In the genomic region with DNA sequence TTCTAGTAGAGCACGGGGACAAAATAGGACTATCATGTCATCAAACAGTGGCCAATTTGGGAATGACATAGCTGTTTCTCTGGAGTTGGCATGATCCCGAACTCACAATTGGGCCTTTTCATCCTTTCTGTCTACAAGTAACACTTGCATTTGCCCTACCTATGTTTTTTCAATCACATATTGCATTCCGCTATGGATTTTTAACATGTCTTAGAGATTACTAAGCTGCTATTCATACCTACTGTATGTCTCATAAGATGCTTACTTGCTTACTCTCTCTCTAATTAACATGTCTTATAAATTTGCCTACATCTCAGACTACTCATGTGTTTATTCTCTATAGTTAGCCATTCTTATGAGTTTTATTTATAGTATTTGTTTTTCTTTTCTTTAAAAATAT, we compare ENCODE assay signal across 16 cellular contexts.
"Had no signal": no experiment of that assay in that cellular context is flagged by ENCODE, and none has a peak within 500 bp of the region (broad histone marks: within the 10 kb centered on the region; RNA-seq: fewer than 3 reads in every experiment).

No MANE protein-coding gene starts in this region.

- FAIRE-seq: endothelial cell of umbilical vein, pancreas had no signal

- H3K36me3 ChIP-seq: lower lobe of right lung, neutrophil, pancreas, thyroid gland had no signal

- DNase-seq: activated CD4-positive, alpha-beta T cell treated with anti-CD3 and anti-CD28 coated beads, Interleukin-2, amount 10 ng/mL, durations not matched to agents 24 days and 14 days; activated CD8-positive, alpha-beta T cell treated with anti-CD3 and anti-CD28 coated beads, Interleukin-2, amount 10 ng/mL, durations not matched to agents 7 days and 5 days; activated naive CD4-positive, alpha-beta T cell treated with anti-CD3 and anti-CD28 coated beads for 36 hours; activated T-cell treated with anti-CD3 and anti-CD28 coated beads, Interleukin-2, amount 50 U/mL, for 24 hours; effector CD8-positive, alpha-beta T cell; left colon; lower lobe of right lung; natural killer cell; pancreas; stimulated activated CD4-positive, alpha-beta T cell treated with anti-CD3 and anti-CD28 coated beads, Interleukin-4, amount 100 ng/mL, for 4 hours; stimulated activated naive B cell treated with anti-CD40 and anti-IgM and Interleukin-4, amounts not matched to agents 10 μg/mL and 1 μg/mL and 100 μg/mL, for 72 hours; T1000; thyroid gland had no signal

- H3K4me1 ChIP-seq: lower lobe of right lung, pancreas, thyroid gland had no signal

- H3K27ac ChIP-seq: lower lobe of right lung, neutrophil, pancreas, thyroid gland had no signal

- H3K4me3 ChIP-seq: lower lobe of right lung, pancreas, thyroid gland had no signal

- H3K27me3 ChIP-seq: neutrophil, pancreas, thyroid gland had no signal

- ATAC-seq: activated CD8-positive, alpha-beta T cell treated with anti-CD3 and anti-CD28 coated beads, Interleukin-2, amount 10 ng/mL, durations not matched to agents 7 days and 5 days; left colon; lower lobe of right lung; natural killer cell; pancreas; sciatic nerve; stimulated activated naive B cell treated with anti-CD40 and anti-IgM and Interleukin-4, amounts not matched to agents 10 μg/mL and 1 μg/mL and 100 μg/mL, for 72 hours had no signal

- H3K9me3 ChIP-seq: lower lobe of right lung, neutrophil, pancreas, thyroid gland had no signal
